In the genomic region with DNA sequence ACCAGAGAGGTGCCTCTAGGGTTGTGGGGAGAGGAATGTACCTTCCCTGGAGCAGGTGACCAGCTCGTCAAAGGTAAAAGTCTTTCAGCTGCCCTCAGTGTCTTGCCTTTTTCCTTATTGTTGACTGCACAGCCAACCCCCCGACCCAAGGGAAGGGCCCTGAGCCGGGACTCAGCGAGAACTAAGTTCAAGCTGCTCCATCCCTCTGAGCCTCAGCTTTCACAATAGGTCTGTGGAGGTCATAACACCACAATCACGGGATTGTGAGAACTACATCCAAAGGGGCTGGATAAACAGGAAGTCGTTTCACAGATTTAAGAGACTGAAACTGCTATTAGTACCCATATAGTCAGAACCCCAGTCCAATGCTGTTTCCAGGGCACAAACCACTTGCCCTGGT, we compare ENCODE assay signal across 20 cellular contexts. TPM values are rescaled to one million over a fixed set of nuclear protein-coding genes. Genes with fewer than 3 reads are reported as not detected.
DNase-seq lines count a peak whose midpoint lies in the region; ATAC-seq, FAIRE-seq and TF ChIP-seq lines count a peak whose summit lies in the region.
"Had no signal": no experiment of that assay in that cellular context is flagged by ENCODE, and none has a peak within 500 bp of the region (broad histone marks: within the 10 kb centered on the region; RNA-seq: fewer than 3 reads in every experiment).

No MANE protein-coding gene starts in this region.

- H3K27me3 Mint-ChIP-seq in activated naive CD8-positive, alpha-beta T cell treated with anti-CD3 and anti-CD28 coated beads for 36 hours: no peaks in the 10 kb centered on the region
- H3K27me3 Mint-ChIP-seq: activated naive CD8-positive, alpha-beta T cell; stimulated activated naive CD8-positive, alpha-beta T cell treated with anti-CD3 and anti-CD28 coated beads, Interleukin-15, Interleukin-2, amounts not matched to agents 100 ng/mL and 50 ng/mL, for 24 hours had no signal

- H3K27ac ChIP-seq in adrenal gland (peak overlapping the region in 2 of 5 donors; percentile 65 to 70), small intestine (ENCODE audit: low read depth in 1 of 2, low read length in 1 of 2) (peak overlapping the region in 1 of 2 donors; percentile 28)
- H3K27ac ChIP-seq: BLaER1, GM23248 had no signal

- H3K4me3 Mint-ChIP-seq in activated naive CD8-positive, alpha-beta T cell treated with anti-CD3 and anti-CD28 coated beads for 36 hours: no peak overlapping the region
- H3K4me3 Mint-ChIP-seq: activated naive CD8-positive, alpha-beta T cell; memory B cell; stimulated activated naive CD8-positive, alpha-beta T cell treated with anti-CD3 and anti-CD28 coated beads, Interleukin-15, Interleukin-2, amounts not matched to agents 100 ng/mL and 50 ng/mL, for 24 hours had no signal

- TF ChIP-seq CTCF in adrenal gland (IDR thresholded peaks at IDR 0.05) (no peak), retinal pigment epithelial cell (conservative IDR thresholded peaks at IDR 0.05; ENCODE audit: low read depth, low read length) (no peak)

- TF ChIP-seq POLR2A in adrenal gland (IDR thresholded peaks at IDR 0.05): no peak

- H3K4me1 ChIP-seq in adrenal gland (replicated peaks in 1 of 2) (peaks cover 0 to 6% of the 10 kb centered on the region in 2 donors), small intestine (ENCODE audit: control insufficient read depth in 2 of 2, insufficient read depth in 1 of 2, low read depth in 1 of 2, low read length in 1 of 2) (peaks cover 0 to 10% of the 10 kb centered on the region in 2 donors)

- DNase-seq in HT1080 (ENCODE audit: low read depth): peak; percentile 8
- DNase-seq in adrenal gland: peak in 4 of 7 donors; percentile 31 to 45 (median 42)
- DNase-seq in globus pallidus (ENCODE audit: low spot score): peak; percentile 13
- peak; percentile 51 for DNase-seq in retinal pigment epithelial cell (ENCODE audit: low read depth)
- DNase-seq in HK-2 (ENCODE audit: unreplicated experiment): no peak
- no peak for DNase-seq in activated naive CD8-positive, alpha-beta T cell treated with anti-CD3 and anti-CD28 coated beads for 36 hours
- DNase-seq in small intestine: no peak
- DNase-seq: GM23248, NCI-H2107 had no signal

- no peak overlapping the region for H3K4me3 ChIP-seq in adrenal gland
- H3K4me3 ChIP-seq in retinal pigment epithelial cell (ENCODE audit: low read length): no peak overlapping the region
- no peak overlapping the region for H3K4me3 ChIP-seq in small intestine (ENCODE audit: low read depth in 1 of 2, low read length in 2 of 2)
- H3K4me3 ChIP-seq: BLaER1, GM23248, MG63 had no signal

- intact Hi-C loops in adrenal gland (cut with DNase I): no loop called here

- FAIRE-seq in small intestine (lab: Jason Lieb, UNC): no peak
- FAIRE-seq: urothelium cell line had no signal

- H3K27me3 ChIP-seq in adrenal gland (no peaks in the 10 kb centered on the region), small intestine (ENCODE audit: control insufficient read depth in 2 of 2, insufficient read depth in 2 of 2, low read length in 2 of 2) (no peaks in the 10 kb centered on the region)
- H3K27me3 ChIP-seq: BLaER1, MG63 had no signal

- no peak for ATAC-seq in HG02973 (IDR thresholded peaks at IDR 0.05; ENCODE audit: unreplicated experiment)

- H3K36me3 ChIP-seq in adrenal gland (replicated peaks in 1 of 2) (no peaks in the 10 kb centered on the region), small intestine (ENCODE audit: control insufficient read depth in 2 of 2, insufficient read depth in 2 of 2, low read length in 2 of 2) (no peaks in the 10 kb centered on the region)
- H3K36me3 ChIP-seq: BLaER1, MG63 had no signal

- H3K9me3 Mint-ChIP-seq in activated naive CD8-positive, alpha-beta T cell treated with anti-CD3 and anti-CD28 coated beads for 36 hours: no peaks in the 10 kb centered on the region
- H3K9me3 Mint-ChIP-seq: memory B cell; stimulated activated naive CD8-positive, alpha-beta T cell treated with anti-CD3 and anti-CD28 coated beads, Interleukin-15, Interleukin-2, amounts not matched to agents 100 ng/mL and 50 ng/mL, for 24 hours had no signal

- no peak overlapping the region for H3K27ac Mint-ChIP-seq in activated naive CD8-positive, alpha-beta T cell treated with anti-CD3 and anti-CD28 coated beads for 36 hours
- H3K27ac Mint-ChIP-seq: activated naive CD8-positive, alpha-beta T cell; memory B cell had no signal

- 16 to 71% (median 44%) methylated on average over 3 to 6 of the region's 6 CpGs for WGBS in adrenal gland, 4 donors
- 55 to 68% (median 64%) methylated on average over 6 of the region's 6 CpGs for WGBS in small intestine, 3 donors

- H3K36me3 Mint-ChIP-seq in activated naive CD8-positive, alpha-beta T cell treated with anti-CD3 and anti-CD28 coated beads for 36 hours: no peaks in the 10 kb centered on the region
- H3K36me3 Mint-ChIP-seq: activated naive CD8-positive, alpha-beta T cell; memory B cell had no signal

- H3K9me3 ChIP-seq in adrenal gland (replicated peaks in 1 of 3) (no peaks in the 10 kb centered on the region), small intestine (ENCODE audit: control insufficient read depth, low read depth) (no peaks in the 10 kb centered on the region)
- H3K9me3 ChIP-seq: BLaER1, MG63 had no signal

- H3K4me1 Mint-ChIP-seq in activated naive CD8-positive, alpha-beta T cell treated with anti-CD3 and anti-CD28 coated beads for 36 hours: peaks cover 9% of the 10 kb centered on the region

RNA-seq across cellular contexts. Expression of a gene that starts 2.6 kb away (rescaled TPM):
- not detected in 2 replicates for total RNA-seq in HT1080 (2014; rRNA removed; shearing (Covaris generic))
- not detected in 2 replicates for polyA plus RNA-seq in HT1080 (2015; cell fraction: cytosol; rRNA removed)
- polyA plus RNA-seq in HT1080 (2015; cell fraction: nucleus; rRNA removed): not detected in 2 replicates
- under 1 TPM in 1 of 8 donors, not detected in 7; 0.28 TPM for total RNA-seq in adrenal gland
- polyA plus RNA-seq in adrenal gland: not detected
- total RNA-seq in activated naive CD8-positive, alpha-beta T cell treated with anti-CD3 and anti-CD28 coated beads for 36 hours: not detected
- polyA plus RNA-seq in small intestine: not detected
- total RNA-seq: cerebellum; epithelial cell of proximal tubule; GM23248; HT-29; T-helper 2 cell treated with Interferon-gamma antibody and Interleukin-4, amounts not matched to agents 100 ng/mL and 5 ng/mL, for 36 hours had no signal
- polyA plus RNA-seq: GM23248 had no signal

RNA-seq across cellular contexts. Expression of a gene that starts 11.4 kb away (rescaled TPM):
- total RNA-seq in HT1080 (2014; rRNA removed; shearing (Covaris generic)): not detected in 2 replicates
- not detected in 2 replicates for polyA plus RNA-seq in HT1080 (2015; cell fraction: cytosol; rRNA removed)
- not detected in 2 replicates for polyA plus RNA-seq in HT1080 (2015; cell fraction: nucleus; rRNA removed)
- total RNA-seq in adrenal gland: not detected
- not detected for polyA plus RNA-seq in adrenal gland
- total RNA-seq in activated naive CD8-positive, alpha-beta T cell treated with anti-CD3 and anti-CD28 coated beads for 36 hours: not detected
- polyA plus RNA-seq in small intestine: not detected
- total RNA-seq: cerebellum; epithelial cell of proximal tubule; GM23248; HT-29; T-helper 2 cell treated with Interferon-gamma antibody and Interleukin-4, amounts not matched to agents 100 ng/mL and 5 ng/mL, for 36 hours had no signal
- polyA plus RNA-seq: GM23248 had no signal

RNA-seq across cellular contexts. Expression of a gene that starts 13.1 kb away (rescaled TPM):
- not detected in 2 replicates for total RNA-seq in HT1080 (2014; rRNA removed; shearing (Covaris generic))
- not detected in 2 replicates for polyA plus RNA-seq in HT1080 (2015; cell fraction: cytosol; rRNA removed)
- polyA plus RNA-seq in HT1080 (2015; cell fraction: nucleus; rRNA removed): not detected in 2 replicates
- total RNA-seq in adrenal gland: 1 to 10 TPM in 1 of 8 donors, under 1 TPM in 2, not detected in 5; 0.54 to 3.5 (median 0.83) TPM
- 10 to 100 TPM in 2 of 3 donors, not detected in 1; 18.6 to 20.0 TPM for polyA plus RNA-seq in adrenal gland
- not detected for total RNA-seq in activated naive CD8-positive, alpha-beta T cell treated with anti-CD3 and anti-CD28 coated beads for 36 hours
- 10 to 100 TPM; 10.3 to 37.6 (median 26.2) TPM for polyA plus RNA-seq in small intestine
- total RNA-seq: GM23248; T-helper 2 cell treated with Interferon-gamma antibody and Interleukin-4, amounts not matched to agents 100 ng/mL and 5 ng/mL, for 36 hours had no signal
- polyA plus RNA-seq: GM23248 had no signal

RNA-seq across cellular contexts. Expression of a gene that starts 25.2 kb away (rescaled TPM):
- not detected in 2 replicates for total RNA-seq in HT1080 (2014; rRNA removed; shearing (Covaris generic))
- 0.06 and 0.30 TPM in 2 replicates for polyA plus RNA-seq in HT1080 (2015; cell fraction: cytosol; rRNA removed)
- polyA plus RNA-seq in HT1080 (2015; cell fraction: nucleus; rRNA removed): not detected in 2 replicates
- total RNA-seq in adrenal gland: not detected
- polyA plus RNA-seq in adrenal gland (not detected), small intestine (not detected)
- not detected for total RNA-seq in activated naive CD8-positive, alpha-beta T cell treated with anti-CD3 and anti-CD28 coated beads for 36 hours
- total RNA-seq: cerebellum; epithelial cell of proximal tubule; GM23248; HT-29; T-helper 2 cell treated with Interferon-gamma antibody and Interleukin-4, amounts not matched to agents 100 ng/mL and 5 ng/mL, for 36 hours had no signal
- polyA plus RNA-seq: GM23248 had no signal

RNA-seq across cellular contexts. Expression of a gene that starts 26.3 kb away (rescaled TPM):
- 6.8 and 10.9 TPM in 2 replicates for total RNA-seq in HT1080 (2014; rRNA removed; shearing (Covaris generic))
- polyA plus RNA-seq in HT1080 (2015; cell fraction: cytosol; rRNA removed): 35.6 and 38.9 TPM in 2 replicates
- 65.4 and 66.6 TPM in 2 replicates for polyA plus RNA-seq in HT1080 (2015; cell fraction: nucleus; rRNA removed)
- total RNA-seq in adrenal gland: under 1 TPM in 2 of 8 donors, not detected in 6; 0.18 to 0.25 TPM
- polyA plus RNA-seq in adrenal gland (under 1 TPM in 2 of 3 donors, not detected in 1; 0.64 to 0.88 TPM), small intestine (10 to 100 TPM in 2 of 3 donors, 1 to 10 TPM in 1; 2.5 to 18.9 (median 10.7) TPM)
- total RNA-seq in activated naive CD8-positive, alpha-beta T cell treated with anti-CD3 and anti-CD28 coated beads for 36 hours: not detected
- total RNA-seq: cerebellum; T-helper 2 cell treated with Interferon-gamma antibody and Interleukin-4, amounts not matched to agents 100 ng/mL and 5 ng/mL, for 36 hours had no signal

Comparison
In these comparisons a context has a peak if more than half of its experiments do, and no peak if none do; other contexts are left out.
1. DNase-seq: peak in HT1080 (single experiment), adrenal gland (4 of 7), globus pallidus (single experiment) and retinal pigment epithelial cell (single experiment); none in HK-2 (single experiment), activated naive CD8-positive, alpha-beta T cell treated with anti-CD3 and anti-CD28 coated beads for 36 hours (single experiment) and small intestine (single experiment).